20 cellular contexts compared by ENCODE assay signal in the genomic region with DNA sequence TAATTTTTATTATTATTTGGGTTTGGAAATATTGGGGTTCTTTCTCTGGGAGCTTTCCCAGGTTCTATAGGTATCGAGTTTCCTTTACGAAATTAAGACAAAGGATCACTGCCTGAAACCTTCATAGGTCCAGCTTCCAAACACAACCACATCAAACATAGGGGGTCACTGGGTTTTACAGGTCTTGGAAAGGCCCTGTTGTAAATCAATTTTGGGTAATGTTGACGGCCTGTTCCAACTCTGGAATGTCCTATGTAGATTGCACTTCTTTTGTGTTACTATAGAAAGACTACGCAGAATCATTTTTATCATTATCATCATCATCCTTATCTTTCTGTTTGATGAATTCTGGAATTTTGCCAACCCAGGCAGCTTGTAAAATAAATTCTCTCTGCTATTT. TPM values are rescaled to one million over a fixed set of nuclear protein-coding genes. Genes with fewer than 3 reads are reported as not detected.
DNase-seq lines count a peak whose midpoint lies in the region; ATAC-seq and TF ChIP-seq lines count a peak whose summit lies in the region.
"Had no signal": no experiment of that assay in that cellular context is flagged by ENCODE, and none has a peak within 500 bp of the region (broad histone marks: within the 10 kb centered on the region; RNA-seq: fewer than 3 reads in every experiment).

No MANE protein-coding gene starts in this region.

- no peak overlapping the region for H4K8ac ChIP-seq in mesendoderm (ENCODE audit: low read depth, low read length)

- H3K23ac ChIP-seq in mesendoderm (ENCODE audit: low read length) = no peak overlapping the region

- TF ChIP-seq CTCF in HEK293 (tag by site-specific recombination; IDR thresholded peaks at IDR 0.05) = no peak

- H3K27me3 ChIP-seq in mesendoderm (ENCODE audit: insufficient read depth, low read length, poor library complexity) = no peaks in the 10 kb centered on the region
- H3K27me3 ChIP-seq: SJCRH30 had no signal

- no peaks in the 10 kb centered on the region for H3K9me3 ChIP-seq in HEK293 (ENCODE audit: control insufficient read depth, insufficient read depth, low read depth, low read length)
- H3K9me3 ChIP-seq: A549 had no signal

- H3K4me1 ChIP-seq in HEK293 (ENCODE audit: control insufficient read depth, insufficient read depth, low read length) = peaks cover 7% of the 10 kb centered on the region; the same call in 1 of the 2 replicates
- H3K4me1 ChIP-seq in mesendoderm (ENCODE audit: control insufficient read depth, low read depth, low read length) = no peaks in the 10 kb centered on the region
- H3K4me1 ChIP-seq: A549 had no signal

- no peak for ATAC-seq in HG02885 (IDR thresholded peaks at IDR 0.05; ENCODE audit: poor library complexity, unreplicated experiment)
- ATAC-seq: A549 had no signal

- H2AK5ac ChIP-seq in mesendoderm (ENCODE audit: low read length) = no peak overlapping the region

- DNase-seq in NCI-H2196 (lab: John Stamatoyannopoulos, UW; ENCODE audit: unreplicated experiment) (peak; percentile 8), NCI-H2196 treated with DMSO at 0.1 percent for 48 hours (lab: John Stamatoyannopoulos, UW; ENCODE audit: unreplicated experiment) (no peak), SW480 (ENCODE audit: low spot score) (peak; percentile 74), mesendoderm (no peak), 8988T (no peak)
- DNase-seq in activated naive CD4-positive, alpha-beta T cell treated with anti-CD3 and anti-CD28 coated beads, Interleukin-2, amount 10 ng/mL, durations not matched to agents 7 days and 5 days = no peak
- DNase-seq: CD4-positive, CD25-positive, alpha-beta regulatory T cell; DMS153; GOT3; HCEC 1CT; Karpas-422; NCI-H1436 treated with DMSO at 0.1 percent for 48 hours; NCI-H510A; OCI-M1; SJCRH30; T-helper 2 cell had no signal

- no peak overlapping the region for H3K9ac ChIP-seq in mesendoderm (ENCODE audit: low read length)

- no peaks in the 10 kb centered on the region for H3K79me2 ChIP-seq in mesendoderm (ENCODE audit: control insufficient read depth, insufficient read depth, low read length)

- no peak overlapping the region for H4K5ac ChIP-seq in mesendoderm (ENCODE audit: low read length)

- POLR2A ChIA-PET in HEK293 (lab: Yijun Ruan, JAX) = no interaction called here

- no peaks in the 10 kb centered on the region for H3K4me1 Mint-ChIP-seq in activated naive CD4-positive, alpha-beta T cell treated with anti-CD3 and anti-CD28 coated beads, Interleukin-2, amount 10 ng/mL, durations not matched to agents 7 days and 5 days
- H3K4me1 Mint-ChIP-seq: CD4-positive, CD25-positive, alpha-beta regulatory T cell; IgD-negative memory B cell had no signal

- H3K79me1 ChIP-seq in mesendoderm (ENCODE audit: low read length) = no peaks in the 10 kb centered on the region

- no peaks in the 10 kb centered on the region for H3K36me3 ChIP-seq in HEK293 (ENCODE audit: control insufficient read depth in 2 of 2, insufficient read depth in 1 of 2, low read length in 2 of 2)
- no peaks in the 10 kb centered on the region for H3K36me3 ChIP-seq in mesendoderm (ENCODE audit: control insufficient read depth, insufficient read depth, low read length)
- H3K36me3 ChIP-seq: SJCRH30 had no signal

- H3K18ac ChIP-seq in mesendoderm (ENCODE audit: low read length) = no peak overlapping the region

- no peaks in the 10 kb centered on the region for H3K36me3 Mint-ChIP-seq in activated naive CD4-positive, alpha-beta T cell treated with anti-CD3 and anti-CD28 coated beads, Interleukin-2, amount 10 ng/mL, durations not matched to agents 7 days and 5 days
- H3K36me3 Mint-ChIP-seq: CD4-positive, CD25-positive, alpha-beta regulatory T cell; IgD-negative memory B cell had no signal

- no peaks in the 10 kb centered on the region for H3K27me3 Mint-ChIP-seq in activated naive CD4-positive, alpha-beta T cell treated with anti-CD3 and anti-CD28 coated beads, Interleukin-2, amount 10 ng/mL, durations not matched to agents 7 days and 5 days
- H3K27me3 Mint-ChIP-seq: IgD-negative memory B cell had no signal

- CTCF ChIA-PET in HEK293 (lab: Yijun Ruan, JAX) = no interaction called here
- CTCF ChIA-PET in activated naive CD4-positive, alpha-beta T cell treated with anti-CD3 and anti-CD28 coated beads, Interleukin-2, amount 10 ng/mL, durations not matched to agents 7 days and 5 days (lab: Charles Lee) = no interaction called here

- no CpG with 5 or more reads among the region's 4 CpGs for WGBS in mesendoderm (ENCODE audit: extremely low coverage, insufficient coverage, low lambda C conversion rate)

- no peaks in the 10 kb centered on the region for H3K9me3 Mint-ChIP-seq in activated naive CD4-positive, alpha-beta T cell treated with anti-CD3 and anti-CD28 coated beads, Interleukin-2, amount 10 ng/mL, durations not matched to agents 7 days and 5 days
- H3K9me3 Mint-ChIP-seq: CD4-positive, CD25-positive, alpha-beta regulatory T cell; IgD-negative memory B cell had no signal

- no peak overlapping the region for H3K27ac ChIP-seq in HEK293 (ENCODE audit: extremely low read depth, low read depth, low read length)
- no peak overlapping the region for H3K27ac ChIP-seq in mesendoderm (ENCODE audit: low read depth, low read length)
- H3K27ac ChIP-seq: A549, SJCRH30 had no signal

- no peak overlapping the region for H3K56ac ChIP-seq in mesendoderm (ENCODE audit: low read length)

- no peak overlapping the region for H3K4me3 ChIP-seq in HEK293 (ENCODE audit: low read depth, low read length)
- no peak overlapping the region for H3K4me3 ChIP-seq in mesendoderm (ENCODE audit: low read length)
- H3K4me3 ChIP-seq: A549, SJCRH30 had no signal

- peak overlapping the region; percentile 61 for H2BK120ac ChIP-seq in mesendoderm (ENCODE audit: low read depth, low read length)

- H3K4ac ChIP-seq in mesendoderm (ENCODE audit: low read depth, low read length) = no peak overlapping the region

- H2BK5ac ChIP-seq in mesendoderm (ENCODE audit: low read length) = no peak overlapping the region

- no peak overlapping the region for H3K27ac Mint-ChIP-seq in activated naive CD4-positive, alpha-beta T cell treated with anti-CD3 and anti-CD28 coated beads, Interleukin-2, amount 10 ng/mL, durations not matched to agents 7 days and 5 days
- H3K27ac Mint-ChIP-seq: CD4-positive, CD25-positive, alpha-beta regulatory T cell; IgD-negative memory B cell had no signal

- H3K4me3 Mint-ChIP-seq in activated naive CD4-positive, alpha-beta T cell treated with anti-CD3 and anti-CD28 coated beads, Interleukin-2, amount 10 ng/mL, durations not matched to agents 7 days and 5 days = no peak overlapping the region
- H3K4me3 Mint-ChIP-seq: CD4-positive, CD25-positive, alpha-beta regulatory T cell; IgD-negative memory B cell had no signal

- H2BK15ac ChIP-seq in mesendoderm (replicated peaks; ENCODE audit: low read depth) = no peak overlapping the region

- no peak overlapping the region for H3K4me2 ChIP-seq in mesendoderm (ENCODE audit: low read length)
- H3K4me2 ChIP-seq: A549 had no signal

TF ChIP-seq in HEK293, 187 proteins besides CTCF, POLR2A, EP300 and RAD21:
- TF ChIP-seq, protein P1, sequence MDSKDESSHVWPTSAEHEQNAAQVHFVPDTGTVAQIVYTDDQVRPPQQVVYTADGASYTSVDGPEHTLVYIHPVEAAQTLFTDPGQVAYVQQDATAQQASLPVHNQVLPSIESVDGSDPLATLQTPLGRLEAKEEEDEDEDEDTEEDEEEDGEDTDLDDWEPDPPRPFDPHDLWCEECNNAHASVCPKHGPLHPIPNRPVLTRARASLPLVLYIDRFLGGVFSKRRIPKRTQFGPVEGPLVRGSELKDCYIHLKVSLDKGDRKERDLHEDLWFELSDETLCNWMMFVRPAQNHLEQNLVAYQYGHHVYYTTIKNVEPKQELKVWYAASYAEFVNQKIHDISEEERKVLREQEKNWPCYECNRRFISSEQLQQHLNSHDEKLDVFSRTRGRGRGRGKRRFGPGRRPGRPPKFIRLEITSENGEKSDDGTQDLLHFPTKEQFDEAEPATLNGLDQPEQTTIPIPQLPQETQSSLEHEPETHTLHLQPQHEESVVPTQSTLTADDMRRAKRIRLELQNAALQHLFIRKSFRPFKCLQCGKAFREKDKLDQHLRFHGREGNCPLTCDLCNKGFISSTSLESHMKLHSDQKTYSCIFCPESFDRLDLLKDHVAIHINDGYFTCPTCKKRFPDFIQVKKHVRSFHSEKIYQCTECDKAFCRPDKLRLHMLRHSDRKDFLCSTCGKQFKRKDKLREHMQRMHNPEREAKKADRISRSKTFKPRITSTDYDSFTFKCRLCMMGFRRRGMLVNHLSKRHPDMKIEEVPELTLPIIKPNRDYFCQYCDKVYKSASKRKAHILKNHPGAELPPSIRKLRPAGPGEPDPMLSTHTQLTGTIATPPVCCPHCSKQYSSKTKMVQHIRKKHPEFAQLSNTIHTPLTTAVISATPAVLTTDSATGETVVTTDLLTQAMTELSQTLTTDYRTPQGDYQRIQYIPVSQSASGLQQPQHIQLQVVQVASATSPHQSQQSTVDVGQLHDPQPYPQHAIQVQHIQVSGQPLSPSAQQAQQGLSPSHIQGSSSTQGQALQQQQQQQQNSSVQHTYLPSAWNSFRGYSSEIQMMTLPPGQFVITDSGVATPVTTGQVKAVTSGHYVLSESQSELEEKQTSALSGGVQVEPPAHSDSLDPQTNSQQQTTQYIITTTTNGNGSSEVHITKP (tag by site-specific recombination; IDR thresholded peaks at IDR 0.05) = peak; percentile 31; the same call in 1 of the 2 replicates
- TF ChIP-seq ZNF776 (tag by site-specific recombination; IDR thresholded peaks at IDR 0.05; ENCODE audit: borderline replicate concordance) = no peak

RNA-seq across cellular contexts. Expression of a gene that starts 15.2 kb away (rescaled TPM):
- polyA plus RNA-seq in mesendoderm (2013, experiment 1 of 2) = not detected
- 0.07 TPM for polyA plus RNA-seq in mesendoderm (2013, experiment 2 of 2)
- polyA plus RNA-seq: A549, IgD-negative memory B cell had no signal

RNA-seq across cellular contexts. Expression of a gene that starts 36.5 kb away (rescaled TPM):
- not detected for polyA plus RNA-seq in mesendoderm (2013, experiment 1 of 2)
- not detected for polyA plus RNA-seq in mesendoderm (2013, experiment 2 of 2)
- polyA plus RNA-seq: CD4-positive, CD25-positive, alpha-beta regulatory T cell; IgD-negative memory B cell had no signal

RNA-seq across cellular contexts. Expression of a gene that starts 50.8 kb away (rescaled TPM):
- polyA plus RNA-seq in mesendoderm (2013, experiment 1 of 2) = not detected
- polyA plus RNA-seq in mesendoderm (2013, experiment 2 of 2) = not detected
- polyA plus RNA-seq: A549, IgD-negative memory B cell had no signal

Comparison
In these comparisons a context has a peak if more than half of its experiments do, and no peak if none do; other contexts are left out.
1. DNase-seq: peak in NCI-H2196 (single experiment) and SW480 (single experiment); none in NCI-H2196 treated with DMSO at 0.1 percent for 48 hours (single experiment), mesendoderm (single experiment), 8988T (single experiment) and activated naive CD4-positive, alpha-beta T cell treated with anti-CD3 and anti-CD28 coated beads, Interleukin-2, amount 10 ng/mL, durations not matched to agents 7 days and 5 days (single experiment).